11 cellular contexts compared by ENCODE assay signal in the genomic region with DNA sequence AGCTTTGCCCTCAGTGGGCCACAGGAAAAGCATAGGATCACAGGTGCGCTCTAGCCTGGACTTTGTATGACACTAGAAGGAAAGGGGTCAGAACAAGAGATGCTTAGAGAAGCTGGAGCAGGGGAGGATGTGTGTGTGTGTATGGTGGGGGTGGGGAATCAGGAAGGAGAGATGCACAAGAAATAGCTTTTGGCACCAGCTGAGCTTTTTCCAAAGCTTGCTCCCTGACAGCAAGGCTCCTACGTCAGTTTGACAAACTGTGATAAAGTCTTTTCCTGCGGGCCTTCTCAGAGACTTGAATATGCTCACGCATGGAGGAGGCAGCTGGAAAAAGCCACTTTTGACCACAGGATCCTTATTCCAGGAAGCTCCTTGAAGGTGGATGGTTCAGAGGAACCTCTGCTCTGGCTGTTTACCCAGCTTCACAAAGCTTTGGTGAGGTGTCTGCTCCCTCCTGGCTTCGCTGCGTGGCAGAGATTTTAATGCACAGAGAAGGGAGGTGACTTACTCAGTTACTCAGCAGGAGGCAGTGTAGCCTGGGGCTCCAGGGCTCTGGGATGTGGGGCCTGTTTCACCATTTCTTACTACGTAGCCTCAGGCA. TPM values are rescaled to one million over a fixed set of nuclear protein-coding genes. Genes with fewer than 3 reads are reported as not detected.
DNase-seq lines count a peak whose midpoint lies in the region; ATAC-seq and TF ChIP-seq lines count a peak whose summit lies in the region.
"Had no signal": no experiment of that assay in that cellular context is flagged by ENCODE, and none has a peak within 500 bp of the region (broad histone marks: within the 10 kb centered on the region; RNA-seq: fewer than 3 reads in every experiment).

No MANE protein-coding gene starts in this region.

- ATAC-seq in HG02840 (IDR thresholded peaks at IDR 0.05; ENCODE audit: low FRiP score, unreplicated experiment): no peak

- TF ChIP-seq POLR2A in stomach (IDR thresholded peaks at IDR 0.05): no peak

- no peak overlapping the region for H3K9ac ChIP-seq in HUES48 (ENCODE audit: low read depth, low read length)

- DNase-seq in brain microvascular endothelial cell (no peak), kidney glomerular epithelial cell (lab: John Stamatoyannopoulos, UW) (peak; percentile 34), stomach (no peak), DMS153 (lab: John Stamatoyannopoulos, UW) (no peak), H7 (no peak)
- DNase-seq in stimulated activated CD4-positive, alpha-beta T cell treated with anti-CD3 and anti-CD28 coated beads, Interleukin-12 subunit alpha, Interleukin-12 subunit beta, amount 100 ng/mL, for 4 hours: no peak
- DNase-seq: activated CD8-positive, alpha-beta memory T cell treated with anti-CD3 and anti-CD28 coated beads, Interleukin-2, amount 50 U/mL, for 48 hours; NCI-H1417; SJCRH30 had no signal

- H3K36me3 ChIP-seq in HUES48 (ENCODE audit: control insufficient read depth, insufficient read depth, low read length): no peaks in the 10 kb centered on the region
- H3K36me3 ChIP-seq in brain microvascular endothelial cell (replicated peaks): peaks cover 44% of the 10 kb centered on the region
- H3K36me3 ChIP-seq in stomach: peaks cover 20 to 37% (median 30%) of the 10 kb centered on the region in 4 donors
- peaks cover 5% of the 10 kb centered on the region for H3K36me3 ChIP-seq in H7 (replicated peaks; ENCODE audit: control insufficient read depth, insufficient read depth, low read length)

- 26 to 43% (median 34%) methylated on average over 7 of the region's 7 CpGs for WGBS in stomach, 5 donors

- TF ChIP-seq CTCF in brain microvascular endothelial cell (IDR thresholded peaks at IDR 0.05; ENCODE audit: low read depth, low read length, missing control alignments) (peak; percentile 29), stomach (IDR thresholded peaks at IDR 0.05) (no peak)

- H3K27me3 ChIP-seq in HUES48 (ENCODE audit: control insufficient read depth, insufficient read depth, low read length): peaks cover 27% of the 10 kb centered on the region
- no peaks in the 10 kb centered on the region for H3K27me3 ChIP-seq in brain microvascular endothelial cell (replicated peaks)
- H3K27me3 ChIP-seq in stomach: peaks cover 0 to 25% (median 0%) of the 10 kb centered on the region in 3 donors
- H3K27me3 ChIP-seq in H7 (ENCODE audit: control insufficient read depth, insufficient read depth, low read length): peaks cover 6% of the 10 kb centered on the region
- H3K27me3 ChIP-seq: SJCRH30 had no signal

- H3K27ac ChIP-seq in HUES48 (ENCODE audit: low read depth, low read length): peak overlapping the region; percentile 63
- H3K27ac ChIP-seq in brain microvascular endothelial cell: peak overlapping the region; percentile 96
- H3K27ac ChIP-seq in stomach: peak overlapping the region; percentile 88 to 100 (median 99)
- H3K27ac ChIP-seq: SJCRH30 had no signal

- no peaks in the 10 kb centered on the region for H3K9me3 ChIP-seq in HUES48 (ENCODE audit: control insufficient read depth, insufficient read depth, low read length)
- no peaks in the 10 kb centered on the region for H3K9me3 ChIP-seq in stomach
- H3K9me3 ChIP-seq: SJCRH30 had no signal

- H3K4me1 ChIP-seq in HUES48 (ENCODE audit: control insufficient read depth, insufficient read depth, low read length): peaks cover 40% of the 10 kb centered on the region
- H3K4me1 ChIP-seq in stomach: peaks cover 74 to 94% (median 90%) of the 10 kb centered on the region in 4 donors

- in situ Hi-C loops in brain microvascular endothelial cell (cut with HindIII; ENCODE audit: low pct_ligation_motif_present, low sequenced_read_pairs): no loop called here

- intact Hi-C loops in stomach (cut with DNase I; ENCODE audit: low total_unique reads): no loop called here

- H3K4me3 ChIP-seq in HUES48 (ENCODE audit: low read depth, low read length) (no peak overlapping the region), brain microvascular endothelial cell (ENCODE audit: low read depth, low read length) (peak overlapping the region; percentile 25), stomach (peak overlapping the region; percentile 60 to 97 (median 75)), H7 (ENCODE audit: insufficient read depth, low read depth, low read length) (no peak overlapping the region)
- H3K4me3 ChIP-seq: SJCRH30 had no signal

- TF ChIP-seq EP300 in stomach (IDR thresholded peaks at IDR 0.05): no peak

RNA-seq across cellular contexts. Expression of a gene that starts 3.9 kb away (rescaled TPM):
- total RNA-seq in stomach: 100 to 1,000 TPM in 2 of 5 donors, 10 to 100 TPM in 3; 28.6 to 195 (median 66.3) TPM
- 100 to 1,000 TPM in 1 of 3 donors, 10 to 100 TPM in 2; 70.2 to 112 (median 90.1) TPM for polyA plus RNA-seq in stomach
- total RNA-seq in H7 (2014; rRNA removed; shearing (Covaris generic)): 13.3 and 22.5 TPM in 2 replicates

RNA-seq across cellular contexts. Expression of a gene that starts 15.7 kb away (rescaled TPM):
- total RNA-seq in stomach: 1 to 10 TPM in 1 of 5 donors, not detected in 4; 4.2 TPM
- 1 to 10 TPM; 4.1 to 7.1 (median 5.0) TPM for polyA plus RNA-seq in stomach
- total RNA-seq in H7 (2014; rRNA removed; shearing (Covaris generic)): not detected in 2 replicates
- total RNA-seq: SJCRH30 had no signal

RNA-seq across cellular contexts. Expression of a gene that starts 44.4 kb away (rescaled TPM):
- 10 to 100 TPM; 39.5 to 87.9 (median 55.6) TPM for total RNA-seq in stomach
- polyA plus RNA-seq in stomach: 10 to 100 TPM; 30.3 to 43.6 (median 34.1) TPM
- total RNA-seq in H7 (2014; rRNA removed; shearing (Covaris generic)): 67.9 and 98.6 TPM in 2 replicates

RNA-seq across cellular contexts. Expression of a gene that starts 45.0 kb away (rescaled TPM):
- total RNA-seq in stomach: 100 to 1,000 TPM in 1 of 5 donors, 10 to 100 TPM in 2, 1 to 10 TPM in 2; 5.5 to 120 (median 28.4) TPM
- polyA plus RNA-seq in stomach: 10 to 100 TPM; 11.3 to 17.8 (median 13.6) TPM
- total RNA-seq in H7 (2014; rRNA removed; shearing (Covaris generic)): 16.5 and 18.4 TPM in 2 replicates

Comparison
In these comparisons a context has a peak if more than half of its experiments do, and no peak if none do; other contexts are left out.
1. H3K4me3 ChIP-seq: peak in brain microvascular endothelial cell (single experiment) and stomach (4 of 4); none in HUES48 (single experiment) and H7 (single experiment).
2. Peak in every context shown above with its lines, with median percentiles within 50 percentile points of each other: H3K27ac ChIP-seq.